ENCODE assay signal across 8 cellular contexts in genomic region chr12:101830391-101831325, GRCh38. TPM values are rescaled to one million over a fixed set of nuclear protein-coding genes. Genes with fewer than 3 reads are reported as not detected.
DNase-seq lines count a peak whose midpoint lies in the region; ATAC-seq and TF ChIP-seq lines count a peak whose summit lies in the region.

TSS of gene GNPTAB (minus strand) at chr12:101830959. CDS start at chr12:101830675, 284 bp downstream.

- in situ Hi-C loops in GM18951 (cut with MboI; ENCODE audit: low sequenced_read_pairs, unreplicated experiment) = loop anchor here (10.0 kb wide), 1 partner anchor 56 kb away; no protein-coding TSS in a partner anchor

- CTCF ChIA-PET in activated B cell treated with CpG ODN at 0.5 μM for 24 hours (lab: Charles Lee) = interaction anchor here (0.6 to 6.5 kb wide), 12 partner anchors 9 to 419 kb away, joined by 3 to 50 read pairs (median 6); no protein-coding TSS in a partner anchor

- ATAC-seq in HG03175 (IDR thresholded peaks at IDR 0.05; ENCODE audit: unreplicated experiment) (peak; percentile 93), activated B cell treated with CpG ODN at 0.5 μM for 24 hours (ENCODE audit: low read depth) (peak; percentile 94)

- H3K4me1 Mint-ChIP-seq in activated B cell treated with CpG ODN at 0.5 μM for 24 hours = peaks cover 33% of the 10 kb centered on the region

- H3K4me3 Mint-ChIP-seq in activated B cell treated with CpG ODN at 0.5 μM for 24 hours = peak within 1 kb of the TSS; percentile 96

- peak; percentile 52 for TF ChIP-seq CTCF in AG10803 (conservative IDR thresholded peaks at IDR 0.05; ENCODE audit: low read length)
- no peak for TF ChIP-seq CTCF in activated B cell treated with CpG ODN at 0.5 μM for 24 hours (IDR thresholded peaks at IDR 0.05)

- H3K9me3 Mint-ChIP-seq in activated B cell treated with CpG ODN at 0.5 μM for 24 hours = no peaks in the 10 kb centered on the region

- intact Hi-C loops in activated B cell treated with CpG ODN at 0.5 μM for 24 hours (cut with micrococcal nuclease) = loop anchor here (1.0 to 5.0 kb wide), 14 partner anchors 9 to 1628 kb away; partner anchors contain the start of genes ACTR6, CHPT1, DRAM1 and WASHC3

- peak; percentile 85 for TF ChIP-seq POLR2A in GM18951 (IDR thresholded peaks at IDR 0.05; ENCODE audit: extremely low read depth, insufficient read depth, insufficient read length)

- no peaks in the 10 kb centered on the region for H3K27me3 Mint-ChIP-seq in activated B cell treated with CpG ODN at 0.5 μM for 24 hours

- POLR2A ChIA-PET in activated B cell treated with CpG ODN at 0.5 μM for 24 hours (lab: Charles Lee) = interaction anchor here (0.6 to 3.0 kb wide), 14 partner anchors 8 to 423 kb away, joined by 3 to 16 read pairs (median 7); partner anchors contain the start of genes ARL1 and DRAM1

- peak within 1 kb of the TSS; percentile 44 for H3K27ac ChIP-seq in caudate nucleus (ENCODE audit: low read depth, low read length)

- H3K36me3 Mint-ChIP-seq in activated B cell treated with CpG ODN at 0.5 μM for 24 hours (ENCODE audit: low read depth) = peaks cover 3% of the 10 kb centered on the region

- DNase-seq in AG10803 (ENCODE audit: low read depth) (peak; percentile 86), NCI-H2227 (lab: John Stamatoyannopoulos, UW; ENCODE audit: unreplicated experiment) (peak; percentile 94), activated B cell treated with CpG ODN at 0.5 μM for 24 hours (peak; percentile 97), caudate nucleus (lab: John Stamatoyannopoulos, UW) (peak in 60 of 61 donors; percentile 25 to 95 (median 85)), islet precursor cell (peak; percentile 97)
- peak; percentile 93 for DNase-seq in stimulated activated CD4-positive, alpha-beta T cell treated with anti-CD3 and anti-CD28 coated beads, Interleukin-12 subunit alpha, Interleukin-12 subunit beta, amount 100 ng/mL, for 4 hours

- H3K4me3 ChIP-seq in AG10803 (ENCODE audit: low read length) = peak within 1 kb of the TSS; percentile 97

- peak within 1 kb of the TSS; percentile 87 for H3K27ac Mint-ChIP-seq in activated B cell treated with CpG ODN at 0.5 μM for 24 hours

RNA-seq across cellular contexts. Expression of gene GNPTAB, which starts in this region (rescaled TPM):
- total RNA-seq in activated B cell treated with CpG ODN at 0.5 μM for 24 hours = 41.8 and 42.8 TPM in 2 replicates

Comparison
In these comparisons a context has a peak if more than half of its experiments do, and no peak if none do; other contexts are left out.
1. Peak in every context shown above with its lines: DNase-seq, ATAC-seq, H3K4me3 ChIP-seq and H3K27ac ChIP-seq.